15 cellular contexts compared by ENCODE assay signal in genomic region chr3:183817639-183818038, GRCh38. TPM values are rescaled to one million over a fixed set of nuclear protein-coding genes. Genes with fewer than 3 reads are reported as not detected.
DNase-seq lines count a peak whose midpoint lies in the region; ATAC-seq and TF ChIP-seq lines count a peak whose summit lies in the region.
"Had no signal": no experiment of that assay in that cellular context is flagged by ENCODE, and none has a peak within 500 bp of the region (broad histone marks: within the 10 kb centered on the region; RNA-seq: fewer than 3 reads in every experiment).

No MANE protein-coding gene starts in this region.

- H3K27ac Mint-ChIP-seq in neural crest cell (ENCODE audit: unreplicated experiment): no peak overlapping the region
- H3K27ac Mint-ChIP-seq: CD14-positive monocyte had no signal

- peak; percentile 47 for DNase-seq in cardiac septum (ENCODE audit: low spot score)
- DNase-seq in left cardiac atrium: no peak
- DNase-seq in neural crest cell (ENCODE audit: low read depth, low spot score): no peak
- no peak for DNase-seq in NCI-H345 (lab: John Stamatoyannopoulos, UW)
- no peak for DNase-seq in NCI-H1930 (lab: John Stamatoyannopoulos, UW)
- DNase-seq in MM.1S: no peak
- DNase-seq: COR-L47, HCEC 1CT, NCI-H2029 treated with DMSO at 0.1 percent for 48 hours, NCI-H69 had no signal

- intact Hi-C loops in cardiac septum (cut with DNase I): no loop called here
- intact Hi-C loops in left cardiac atrium (cut with DNase I): no loop called here

- no peak overlapping the region for H3K4me2 ChIP-seq in MM.1S (ENCODE audit: low read depth, low read length)

- H3K27me3 ChIP-seq in MM.1S (replicated peaks; ENCODE audit: insufficient read depth, low read length): no peaks in the 10 kb centered on the region

- peaks cover 23% of the 10 kb centered on the region for H3K4me1 ChIP-seq in MM.1S (ENCODE audit: low read length)

- peak overlapping the region; percentile 99 for H3K27ac ChIP-seq in angular gyrus (ENCODE audit: low read depth, low read length)
- no peak overlapping the region for H3K27ac ChIP-seq in MM.1S (ENCODE audit: low read length)

- H3K9me3 ChIP-seq in MM.1S (replicated peaks; ENCODE audit: insufficient read depth, low read length): no peaks in the 10 kb centered on the region

- no peak for TF ChIP-seq CTCF in neural crest cell (conservative IDR thresholded peaks at IDR 0.05)
- TF ChIP-seq CTCF in MM.1S (IDR thresholded peaks at IDR 0.05; ENCODE audit: low read length): no peak

- no peaks in the 10 kb centered on the region for H3K9me2 ChIP-seq in MM.1S (replicated peaks; ENCODE audit: insufficient read depth, low read length)

- H3K9me3 Mint-ChIP-seq in neural crest cell: no peaks in the 10 kb centered on the region

- H2AFZ ChIP-seq in MM.1S (ENCODE audit: low read length): no peak overlapping the region

- H3K9ac ChIP-seq in MM.1S (ENCODE audit: low read length): no peak overlapping the region

- ATAC-seq in left cardiac atrium (no peak), GM19452 (IDR thresholded peaks at IDR 0.05; ENCODE audit: unreplicated experiment) (no peak)
- ATAC-seq: Panc1, Right ventricle myocardium inferior had no signal

- H3K36me3 Mint-ChIP-seq in neural crest cell (ENCODE audit: low read depth): peaks cover 26% of the 10 kb centered on the region

- H4K20me1 ChIP-seq in MM.1S (ENCODE audit: insufficient read depth, low read length): no peaks in the 10 kb centered on the region

- no peaks in the 10 kb centered on the region for H3K79me2 ChIP-seq in MM.1S (ENCODE audit: low read length)

- H3K27me3 Mint-ChIP-seq in neural crest cell (ENCODE audit: low read depth): peaks cover 3% of the 10 kb centered on the region

- H3F3A ChIP-seq in MM.1S (ENCODE audit: insufficient read depth, low read length): peaks cover 24% of the 10 kb centered on the region

- H3K4me3 ChIP-seq in MM.1S (ENCODE audit: low read length): no peak overlapping the region

- H3K4me1 Mint-ChIP-seq in neural crest cell: peaks cover 12% of the 10 kb centered on the region
- H3K4me1 Mint-ChIP-seq: CD14-positive monocyte had no signal

- peak overlapping the region; percentile 29 for H3K4me3 Mint-ChIP-seq in neural crest cell
- H3K4me3 Mint-ChIP-seq: CD14-positive monocyte had no signal

- H3K36me3 ChIP-seq in MM.1S (replicated peaks; ENCODE audit: insufficient read depth, low read length): no peaks in the 10 kb centered on the region

RNA-seq across cellular contexts. Expression of gene MAP6D1, which starts 7.7 kb away (rescaled TPM):
- total RNA-seq in cardiac septum (2.3 TPM), left cardiac atrium (1 to 10 TPM; 2.0 to 2.2 TPM), neural crest cell (4.7 and 4.9 TPM in 2 replicates)
